Comparison of ENCODE assay signal across 1 cellular context in genomic region chr5:171402751-171403150, GRCh38.
TF ChIP-seq lines count a peak whose summit lies in the region.

No MANE protein-coding gene starts in this region.

TF ChIP-seq in HEK293, 187 proteins besides CTCF, POLR2A, EP300 and RAD21:
- TF ChIP-seq, protein P1, sequence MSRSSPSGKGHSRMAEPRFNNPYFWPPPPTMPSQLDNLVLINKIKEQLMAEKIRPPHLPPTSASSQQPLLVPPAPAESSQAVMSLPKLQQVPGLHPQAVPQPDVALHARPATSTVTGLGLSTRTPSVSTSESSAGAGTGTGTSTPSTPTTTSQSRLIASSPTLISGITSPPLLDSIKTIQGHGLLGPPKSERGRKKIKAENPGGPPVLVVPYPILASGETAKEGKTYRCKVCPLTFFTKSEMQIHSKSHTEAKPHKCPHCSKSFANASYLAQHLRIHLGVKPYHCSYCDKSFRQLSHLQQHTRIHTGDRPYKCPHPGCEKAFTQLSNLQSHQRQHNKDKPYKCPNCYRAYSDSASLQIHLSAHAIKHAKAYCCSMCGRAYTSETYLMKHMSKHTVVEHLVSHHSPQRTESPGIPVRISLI (tag by site-specific recombination; IDR thresholded peaks at IDR 0.05): peak; percentile 70; the same call in 1 of the 2 replicates
